ENCODE assay signal across 8 cellular contexts in the genomic region with DNA sequence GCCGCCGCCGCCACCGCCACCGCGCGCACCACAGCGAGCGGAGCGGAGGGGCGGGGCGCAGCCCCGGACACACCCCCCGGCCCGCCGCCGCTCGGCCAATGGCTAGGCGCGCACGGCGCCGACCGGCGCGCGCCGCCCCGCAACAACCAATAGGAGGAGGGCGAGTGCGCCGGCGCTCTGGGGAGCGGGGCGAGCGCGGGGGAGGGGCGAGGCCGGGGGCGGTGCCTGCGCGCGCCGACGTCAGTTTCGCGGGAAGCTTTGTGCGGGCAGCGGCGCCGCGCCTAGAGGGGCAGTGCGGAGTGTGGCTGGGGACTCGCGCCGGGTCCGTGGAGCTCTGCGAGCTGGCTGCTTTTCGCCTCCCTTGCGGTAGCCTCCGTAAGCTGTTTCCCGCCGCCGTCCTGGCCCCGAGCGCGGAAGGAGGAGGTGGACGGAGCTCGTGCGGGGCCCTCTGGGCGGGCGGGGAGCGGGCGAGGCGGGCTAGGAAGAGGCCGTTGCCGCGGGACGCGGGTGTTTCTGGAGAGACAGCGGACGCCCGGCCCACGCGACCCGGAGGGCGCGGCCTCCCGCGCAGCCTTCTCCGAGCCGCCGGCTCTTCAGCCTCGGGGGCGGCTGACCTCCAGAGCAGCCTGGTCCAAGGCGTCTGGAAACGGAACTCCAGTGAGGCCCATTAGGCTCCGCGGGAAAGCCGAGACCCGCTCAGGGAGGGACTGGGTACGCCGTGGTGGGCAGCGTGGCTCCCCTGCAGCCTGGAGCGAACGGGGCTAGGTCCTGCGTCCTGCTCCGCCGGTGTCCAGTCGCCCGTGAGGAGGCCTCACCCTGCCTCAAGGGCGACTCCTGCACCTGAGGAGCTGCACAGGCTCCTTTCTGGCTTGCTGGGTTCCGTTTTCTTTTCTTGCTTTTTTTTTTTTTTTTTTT. TPM values are rescaled to one million over a fixed set of nuclear protein-coding genes. Genes with fewer than 3 reads are reported as not detected.
DNase-seq lines count a peak whose midpoint lies in the region; ATAC-seq and TF ChIP-seq lines count a peak whose summit lies in the region.

Gene ZMYND19, minus strand, starts transcription at position 44 of the 915 bp plus-strand sequence. CDS start 249 bp downstream, outside the sequence.

- H3K27ac ChIP-seq in heart right ventricle (peak within 1 kb of the TSS in 7 of 10 donors; percentile 19 to 75 (median 31)), prostate gland (peak within 1 kb of the TSS; percentile 39 to 62), upper lobe of right lung (peak within 1 kb of the TSS; percentile 58)

- H3K4me1 ChIP-seq in heart right ventricle = peaks cover 10 to 25% (median 17%) of the 10 kb centered on the region in 9 donors
- peaks cover 12% of the 10 kb centered on the region for H3K4me1 ChIP-seq in prostate gland (replicated peaks)
- peaks cover 16% of the 10 kb centered on the region for H3K4me1 ChIP-seq in upper lobe of right lung

- DNase-seq in NCI-H1417 treated with DMSO at 0.1 percent for 48 hours (lab: John Stamatoyannopoulos, UW) (peak; percentile 80), T follicular helper cell (ENCODE audit: low read depth) (peak; percentile 85), heart right ventricle (peak; percentile 87 to 93), prostate gland (ENCODE audit: low spot score) (peak; percentile 85), upper lobe of right lung (peak; percentile 94)
- peak; percentile 93 for DNase-seq in activated naive CD8-positive, alpha-beta T cell treated with anti-CD3 and anti-CD28 coated beads, Interleukin-2, amount 50 U/mL, for 24 hours

- H3K4me3 Mint-ChIP-seq in activated naive CD8-positive, alpha-beta T cell treated with anti-CD3 and anti-CD28 coated beads, Interleukin-2, amount 50 U/mL, for 24 hours = peak within 1 kb of the TSS; percentile 92

- H3K4me3 ChIP-seq in GM12875 (ENCODE audit: low read depth, low read length) = peak within 1 kb of the TSS; percentile 79
- peak within 1 kb of the TSS; percentile 61 to 99 (median 88) for H3K4me3 ChIP-seq in heart right ventricle
- peak within 1 kb of the TSS; percentile 61 to 73 for H3K4me3 ChIP-seq in prostate gland
- H3K4me3 ChIP-seq in upper lobe of right lung = peak within 1 kb of the TSS; percentile 66

- no peaks in the 10 kb centered on the region for H3K9me3 Mint-ChIP-seq in activated naive CD8-positive, alpha-beta T cell treated with anti-CD3 and anti-CD28 coated beads, Interleukin-2, amount 50 U/mL, for 24 hours

- H3K9me3 ChIP-seq in heart right ventricle (no peaks in the 10 kb centered on the region), prostate gland (no peaks in the 10 kb centered on the region), upper lobe of right lung (no peaks in the 10 kb centered on the region)

- intact Hi-C loops in heart right ventricle (cut with DNase I) = no loop called here
- intact Hi-C loops in prostate gland (cut with DNase I) = no loop called here
- intact Hi-C loops in upper lobe of right lung (cut with DNase I) = no loop called here

- peaks cover 23% of the 10 kb centered on the region for H3K36me3 Mint-ChIP-seq in activated naive CD8-positive, alpha-beta T cell treated with anti-CD3 and anti-CD28 coated beads, Interleukin-2, amount 50 U/mL, for 24 hours (ENCODE audit: low read depth)

- WGBS in heart right ventricle, 2 donors = 1 to 2% methylated on average over 91 to 113 of the region's 113 CpGs
- WGBS in prostate gland = under 1% methylated on average over 88 of the region's 113 CpGs

- TF ChIP-seq CTCF in GM12875 (IDR thresholded peaks at IDR 0.05; ENCODE audit: borderline replicate concordance, insufficient read depth, low read depth, low read length) (no peak), heart right ventricle (IDR thresholded peaks at IDR 0.05) (peak in 1 of 9 donors; percentile 14), prostate gland (IDR thresholded peaks at IDR 0.05) (no peak), upper lobe of right lung (IDR thresholded peaks at IDR 0.05) (no peak)

- peaks cover 0 to 27% (median 14%) of the 10 kb centered on the region in 9 donors for H3K36me3 ChIP-seq in heart right ventricle
- H3K36me3 ChIP-seq in prostate gland = peaks cover 0 to 11% of the 10 kb centered on the region in 2 donors
- H3K36me3 ChIP-seq in upper lobe of right lung = peaks cover 21% of the 10 kb centered on the region

- peaks cover 27% of the 10 kb centered on the region for H3K4me1 Mint-ChIP-seq in activated naive CD8-positive, alpha-beta T cell treated with anti-CD3 and anti-CD28 coated beads, Interleukin-2, amount 50 U/mL, for 24 hours

- no peaks in the 10 kb centered on the region for H3K27me3 Mint-ChIP-seq in activated naive CD8-positive, alpha-beta T cell treated with anti-CD3 and anti-CD28 coated beads, Interleukin-2, amount 50 U/mL, for 24 hours

- H3K27me3 ChIP-seq in heart right ventricle = no peaks in the 10 kb centered on the region
- H3K27me3 ChIP-seq in prostate gland (replicated peaks; ENCODE audit: insufficient read depth) = no peaks in the 10 kb centered on the region
- no peaks in the 10 kb centered on the region for H3K27me3 ChIP-seq in upper lobe of right lung

- ATAC-seq in HG02763 (IDR thresholded peaks at IDR 0.05; ENCODE audit: unreplicated experiment) (peak; percentile 89), heart right ventricle (peak; percentile 96 to 100 (median 99)), upper lobe of right lung (peak; percentile 97)
- peak; percentile 94 for ATAC-seq in activated naive CD8-positive, alpha-beta T cell treated with anti-CD3 and anti-CD28 coated beads, Interleukin-2, amount 50 U/mL, for 24 hours

- peak within 1 kb of the TSS; percentile 93 for H3K27ac Mint-ChIP-seq in activated naive CD8-positive, alpha-beta T cell treated with anti-CD3 and anti-CD28 coated beads, Interleukin-2, amount 50 U/mL, for 24 hours

- peak; percentile 40 for TF ChIP-seq POLR2A in prostate gland (IDR thresholded peaks at IDR 0.05)

RNA-seq across cellular contexts. Expression of gene ZMYND19, which starts in this region (rescaled TPM):
- total RNA-seq in heart right ventricle (10 to 100 TPM in 3 of 10 donors, 1 to 10 TPM in 7; 8.0 to 14.3 (median 8.9) TPM), prostate gland (10 to 100 TPM; 20.8 to 34.8 TPM), upper lobe of right lung (18.3 TPM)
- polyA plus RNA-seq in heart right ventricle = 10 to 100 TPM; 13.9 to 22.3 TPM

Comparison
In these comparisons a context has a peak if more than half of its experiments do, and no peak if none do; other contexts are left out.
1. Peak in every context shown above with its lines: DNase-seq, ATAC-seq, H3K4me3 ChIP-seq and H3K27ac ChIP-seq.